ENCODE assay signal across 8 cellular contexts in the genomic region with DNA sequence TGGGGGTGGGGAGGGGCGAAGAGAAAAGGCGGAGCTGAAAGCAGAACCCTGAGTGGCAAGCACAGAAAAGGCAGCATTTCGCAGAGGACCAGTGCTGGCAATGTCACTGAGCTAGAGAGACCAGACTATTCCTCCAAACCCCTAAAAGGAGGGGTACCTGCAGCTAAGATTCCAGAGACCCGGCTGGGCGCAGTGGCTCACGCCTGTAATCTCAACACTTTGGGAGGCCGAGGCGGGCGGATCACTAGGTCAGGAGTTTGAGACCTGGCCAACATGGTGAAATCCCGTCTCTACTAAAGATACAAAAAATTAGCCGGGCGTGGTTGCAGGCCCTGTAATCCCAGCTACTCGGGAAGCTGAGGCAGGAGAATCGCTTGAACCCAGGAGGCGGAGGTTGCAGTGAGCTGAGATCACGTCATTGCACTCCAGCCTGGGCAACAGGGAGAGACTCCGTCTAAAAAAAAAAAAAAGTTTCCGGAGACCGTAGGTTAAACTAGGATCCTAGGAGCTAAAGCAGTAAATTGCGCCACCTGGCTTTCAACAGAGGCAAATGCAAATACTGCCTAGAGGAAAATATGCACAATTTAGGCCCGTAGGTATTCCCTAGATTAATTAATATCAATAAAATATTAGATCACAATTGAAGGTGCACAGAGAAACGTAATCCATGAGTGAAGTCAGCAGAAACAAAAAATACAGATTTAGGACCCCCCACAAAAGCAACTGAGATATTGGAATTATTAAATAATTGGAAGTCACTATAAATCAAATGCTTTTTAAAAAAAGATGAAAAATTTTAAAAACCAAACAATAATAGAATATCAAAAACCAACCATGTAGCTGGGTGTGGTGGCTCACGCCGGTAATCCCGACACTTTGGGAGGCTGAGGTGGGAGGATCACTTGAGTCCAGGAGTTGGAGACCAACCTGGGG. TPM values are rescaled to one million over a fixed set of nuclear protein-coding genes. Genes with fewer than 3 reads are reported as not detected.
DNase-seq lines count a peak whose midpoint lies in the region; ATAC-seq and TF ChIP-seq lines count a peak whose summit lies in the region.

No MANE protein-coding gene starts in this region.

- H3K4me1 ChIP-seq in hepatocyte (ENCODE audit: insufficient read depth): peaks cover 5% of the 10 kb centered on the region
- H3K4me1 ChIP-seq in skeletal muscle satellite cell (ENCODE audit: control insufficient read depth, insufficient read depth, low read length): peaks cover 8% of the 10 kb centered on the region

- peak; percentile 29 for DNase-seq in stimulated activated CD4-positive, alpha-beta T cell treated with anti-CD3 and anti-CD28 coated beads, Interleukin-1b, Interleukin-23, amount 100 ng/mL, for 48 hours
- no peak for DNase-seq in stimulated activated CD4-positive, alpha-beta T cell treated with anti-CD3 and anti-CD28 coated beads, Interleukin-4, amount 100 ng/mL, for 1 hour
- peak; percentile 78 for DNase-seq in NCI-H1105 treated with DMSO at 0.1 percent for 48 hours (lab: John Stamatoyannopoulos, UW)
- DNase-seq in SK-MEL-5 (ENCODE audit: low read depth, low spot score): peak; percentile 90
- peak; percentile 63 for DNase-seq in astrocyte of the hippocampus (ENCODE audit: low read depth, low spot score)
- peak; percentile 83 for DNase-seq in hepatocyte (ENCODE audit: low spot score)

- H3K27ac ChIP-seq in hepatocyte: no peak overlapping the region

- no peak overlapping the region for H3K4me3 ChIP-seq in hepatocyte
- peak overlapping the region; percentile 37 for H3K4me3 ChIP-seq in skeletal muscle satellite cell (ENCODE audit: low read length)

- H3K36me3 ChIP-seq in hepatocyte (replicated peaks; ENCODE audit: insufficient read depth, low read depth): no peaks in the 10 kb centered on the region
- H3K36me3 ChIP-seq in skeletal muscle satellite cell (ENCODE audit: insufficient read depth, low read length): no peaks in the 10 kb centered on the region

- no peak overlapping the region for H3K9ac ChIP-seq in skeletal muscle satellite cell (ENCODE audit: low read depth, low read length)

- in situ Hi-C loops in SK-MEL-5 (cut with HindIII; ENCODE audit: low pct_unique_long_range_greater_than_20kb, low sequenced_read_pairs): no loop called here

- peak overlapping the region; percentile 24 for H2AFZ ChIP-seq in hepatocyte

- no peaks in the 10 kb centered on the region for H3K9me3 ChIP-seq in hepatocyte (ENCODE audit: low read depth)
- H3K9me3 ChIP-seq in skeletal muscle satellite cell (replicated peaks; ENCODE audit: low read length): no peaks in the 10 kb centered on the region

- H3K9me2 ChIP-seq in hepatocyte (replicated peaks; ENCODE audit: insufficient read depth): no peaks in the 10 kb centered on the region

- ATAC-seq in HG02970 (IDR thresholded peaks at IDR 0.05; ENCODE audit: low FRiP score, unreplicated experiment): no peak

- H3K4me2 ChIP-seq in hepatocyte (peak overlapping the region; percentile 71), skeletal muscle satellite cell (ENCODE audit: low read length) (peak overlapping the region; percentile 74)

- H4K20me1 ChIP-seq in hepatocyte (ENCODE audit: insufficient read depth, poor library complexity, severe bottlenecking): no peaks in the 10 kb centered on the region

- WGBS in hepatocyte (ENCODE audit: low lambda C conversion rate, missing lambda C conversion rate): 43% methylated on average over 25 of the region's 25 CpGs

- H3K27me3 ChIP-seq in hepatocyte (peaks cover 41% of the 10 kb centered on the region), skeletal muscle satellite cell (ENCODE audit: control insufficient read depth, insufficient read depth, low read length) (peaks cover 44% of the 10 kb centered on the region)

- no peaks in the 10 kb centered on the region for H3K79me2 ChIP-seq in hepatocyte

- peak; percentile 90 for TF ChIP-seq CTCF in hepatocyte (IDR thresholded peaks at IDR 0.05; ENCODE audit: poor library complexity)

RNA-seq across cellular contexts. Expression of a gene that starts 4.9 kb away (rescaled TPM):
- 2.3 and 6.0 TPM in 2 replicates for total RNA-seq in SK-MEL-5 (2014; rRNA removed; shearing (Covaris generic))
- 2.0 and 2.8 TPM in 2 replicates for polyA plus RNA-seq in SK-MEL-5 (2015; cell fraction: cytosol; rRNA removed)
- 21.6 and 28.2 TPM in 2 replicates for polyA plus RNA-seq in SK-MEL-5 (2015; cell fraction: nucleus; rRNA removed)
- total RNA-seq in hepatocyte: 1.4 and 2.9 TPM in 2 replicates
- 1.0 and 2.6 TPM in 2 replicates for polyA plus RNA-seq in hepatocyte
- 0.66 and 1.3 TPM in 2 replicates for total RNA-seq in skeletal muscle satellite cell (2012; rRNA removed)

RNA-seq across cellular contexts. Expression of a gene that starts 19.5 kb away (rescaled TPM):
- total RNA-seq in SK-MEL-5 (2014; rRNA removed; shearing (Covaris generic)): 268 and 286 TPM in 2 replicates
- polyA plus RNA-seq in SK-MEL-5 (2015; cell fraction: cytosol; rRNA removed): 174 and 219 TPM in 2 replicates
- polyA plus RNA-seq in SK-MEL-5 (2015; cell fraction: nucleus; rRNA removed): 292 and 359 TPM in 2 replicates
- 71.4 and 96.8 TPM in 2 replicates for total RNA-seq in hepatocyte
- polyA plus RNA-seq in hepatocyte: 111 and 131 TPM in 2 replicates
- total RNA-seq in skeletal muscle satellite cell (2012; rRNA removed): 68.8 and 84.4 TPM in 2 replicates

RNA-seq across cellular contexts. Expression of a gene that starts 21.1 kb away (rescaled TPM):
- total RNA-seq in SK-MEL-5 (2014; rRNA removed; shearing (Covaris generic)): not detected in 2 replicates
- polyA plus RNA-seq in SK-MEL-5 (2015; cell fraction: cytosol; rRNA removed): not detected in 2 replicates
- 0.12 TPM in 1 of 2 replicates, not detected in the other for polyA plus RNA-seq in SK-MEL-5 (2015; cell fraction: nucleus; rRNA removed)
- not detected in 2 replicates for total RNA-seq in hepatocyte
- not detected in 2 replicates for polyA plus RNA-seq in hepatocyte
- 2.2 TPM in 1 of 2 replicates, not detected in the other for total RNA-seq in skeletal muscle satellite cell (2012; rRNA removed)

RNA-seq across cellular contexts. Expression of a gene that starts 28.1 kb away (rescaled TPM):
- not detected in 2 replicates for total RNA-seq in SK-MEL-5 (2014; rRNA removed; shearing (Covaris generic))
- polyA plus RNA-seq in SK-MEL-5 (2015; cell fraction: cytosol; rRNA removed): not detected in 2 replicates
- not detected in 2 replicates for polyA plus RNA-seq in SK-MEL-5 (2015; cell fraction: nucleus; rRNA removed)
- total RNA-seq in hepatocyte: not detected in 2 replicates
- not detected in 2 replicates for polyA plus RNA-seq in hepatocyte
- total RNA-seq in skeletal muscle satellite cell (2012; rRNA removed): not detected in 2 replicates

RNA-seq across cellular contexts. Expression of a gene that starts 40.5 kb away (rescaled TPM):
- total RNA-seq in SK-MEL-5 (2014; rRNA removed; shearing (Covaris generic)): 0.24 and 1.2 TPM in 2 replicates
- 4.3 and 4.9 TPM in 2 replicates for polyA plus RNA-seq in SK-MEL-5 (2015; cell fraction: cytosol; rRNA removed)
- 8.1 and 8.5 TPM in 2 replicates for polyA plus RNA-seq in SK-MEL-5 (2015; cell fraction: nucleus; rRNA removed)
- 0.20 TPM in 1 of 2 replicates, not detected in the other for total RNA-seq in hepatocyte
- not detected in 2 replicates for polyA plus RNA-seq in hepatocyte
- not detected in 2 replicates for total RNA-seq in skeletal muscle satellite cell (2012; rRNA removed)
